In the genomic region with DNA sequence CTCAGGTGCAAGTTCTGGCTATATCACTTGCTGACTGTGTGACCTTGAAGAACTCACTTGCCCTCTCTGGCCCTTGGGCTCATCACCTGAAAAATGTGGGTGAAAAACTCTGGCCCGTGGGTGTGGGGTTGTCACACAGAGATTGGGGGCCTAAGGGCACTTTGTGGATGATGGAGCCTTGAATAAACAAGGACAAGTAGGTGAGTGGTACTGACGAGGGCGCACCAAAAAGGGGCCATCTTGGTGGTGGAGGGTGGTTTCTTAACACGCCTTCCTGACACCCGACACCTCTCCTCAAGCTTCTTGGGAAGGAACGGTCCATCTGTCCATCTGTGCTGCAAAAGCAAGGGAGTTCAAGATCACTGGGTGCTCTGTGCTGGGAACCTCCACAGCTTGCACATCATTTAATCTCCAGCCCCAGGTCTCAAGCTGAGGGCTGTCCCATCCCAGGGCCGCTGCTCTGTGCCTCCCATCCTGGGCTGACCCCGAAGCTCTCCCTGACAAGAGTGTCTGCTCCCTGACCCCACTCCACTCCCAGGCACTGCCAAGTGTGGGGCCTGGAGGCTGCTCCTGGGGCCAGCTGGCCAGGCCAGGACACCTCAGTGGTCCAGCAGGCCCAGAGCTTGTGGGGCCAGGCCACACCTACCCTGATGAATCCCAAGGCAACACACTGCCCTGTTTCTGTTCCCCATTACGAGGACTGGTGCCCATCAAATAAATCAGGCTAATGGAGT, we compare ENCODE assay signal across 21 cellular contexts.
A peak's percentile ranks its signal among the peaks of the same experiment; 100 is the strongest.
DNase-seq lines count a peak whose midpoint lies in the region; ATAC-seq and TF ChIP-seq lines count a peak whose summit lies in the region.
"Had no signal": no experiment of that assay in that cellular context is flagged by ENCODE, and none has a peak within 500 bp of the region (broad histone marks: within the 10 kb centered on the region; RNA-seq: fewer than 3 reads in every experiment).

No MANE protein-coding gene starts in this region.

- H3K23ac ChIP-seq in H9 (ENCODE audit: insufficient read length, low read depth, low read length), result no peak overlapping the region

- H3K9ac ChIP-seq in H9 (ENCODE audit: extremely low read depth, insufficient read length, low read length), result no peak overlapping the region

- no peak overlapping the region; the same call in 1 of the 2 replicates for H3K14ac ChIP-seq in H9 (ENCODE audit: insufficient read depth, low read length)

- H4K91ac ChIP-seq in H9 (ENCODE audit: insufficient read length, low read depth, low read length), result no peak overlapping the region

- H3K27ac Mint-ChIP-seq in chondrocyte (ENCODE audit: unreplicated experiment) (no peak overlapping the region), H9 (peak overlapping the region in 1 of 3 experiments; percentile 65; a peak in 1 of 7 replicates)
- H3K27ac Mint-ChIP-seq: activated T-helper 17 cell treated with anti-CD3 and anti-CD28 coated beads, Interleukin-2, amount 50 U/mL, for 72 hours; CD4-positive, CD25-positive, alpha-beta regulatory T cell; T-helper 17 cell had no signal

- no peak overlapping the region for H2BK20ac ChIP-seq in H9 (ENCODE audit: low read depth, low read length, poor library complexity, severe bottlenecking)

- no peaks in the 10 kb centered on the region for H3K36me3 ChIP-seq in testis (ENCODE audit: low read depth, missing control alignments)
- H3K36me3 ChIP-seq: thyroid gland had no signal

- H3K56ac ChIP-seq in H9 (ENCODE audit: insufficient read length, low read depth, low read length), result no peak overlapping the region

- H3K36me3 Mint-ChIP-seq in chondrocyte (ENCODE audit: low read depth), result no peaks in the 10 kb centered on the region
- H3K36me3 Mint-ChIP-seq in H9 (ENCODE audit: insufficient read depth in 1 of 3, low read depth in 3 of 3), result no peaks in the 10 kb centered on the region
- H3K36me3 Mint-ChIP-seq: CD4-positive, CD25-positive, alpha-beta regulatory T cell had no signal

- no peak overlapping the region for H2BK5ac ChIP-seq in H9 (ENCODE audit: insufficient read length, low read length)

- no peak overlapping the region for H3K4me3 ChIP-seq in testis
- H3K4me3 ChIP-seq: thyroid gland had no signal

- TF ChIP-seq CTCF in chondrocyte (IDR thresholded peaks at IDR 0.05) (no peak), testis (IDR thresholded peaks at IDR 0.05) (no peak), H9 (conservative IDR thresholded peaks at IDR 0.05) (no peak)

- no peaks in the 10 kb centered on the region for H3K79me2 ChIP-seq in H9 (ENCODE audit: insufficient read depth, low read length)

- no peaks in the 10 kb centered on the region for H4K20me1 ChIP-seq in H9 (ENCODE audit: control insufficient read depth, insufficient read depth, insufficient read length)

- no peak for ATAC-seq in HG03442 (IDR thresholded peaks at IDR 0.05; ENCODE audit: unreplicated experiment)
- ATAC-seq: activated T-helper 17 cell treated with anti-CD3 and anti-CD28 coated beads, Interleukin-2, amount 50 U/mL, for 72 hours; T-helper 17 cell had no signal

- no peaks in the 10 kb centered on the region for H3K27me3 Mint-ChIP-seq in chondrocyte (ENCODE audit: low read depth)
- H3K27me3 Mint-ChIP-seq in H9 (ENCODE audit: low read depth), result peaks cover 5% of the 10 kb centered on the region

- H3T11ph ChIP-seq in H9 (ENCODE audit: low read length), result no peak overlapping the region

- H4K5ac ChIP-seq in H9 (ENCODE audit: insufficient read length, low read depth, low read length), result no peak overlapping the region

- intact Hi-C loops in posterior vena cava (cut with DNase I) (no loop called here), testis (cut with DNase I; ENCODE audit: low total_unique reads) (no loop called here)

- H3K4ac ChIP-seq in H9 (ENCODE audit: low read depth, low read length), result no peak overlapping the region

- H3K27ac ChIP-seq in testis (no peak overlapping the region), H9 (ENCODE audit: insufficient read length, low read depth, low read length) (no peak overlapping the region)
- H3K27ac ChIP-seq: epithelial cell of prostate, thyroid gland had no signal

- 87 to 88% methylated on average over 9 of the region's 9 CpGs for WGBS in testis, 2 donors
- WGBS in H9 (ENCODE audit: extremely low coverage, insufficient read length, low lambda C conversion rate), result no CpG with 5 or more reads among the region's 9 CpGs

- no peak overlapping the region for H4K8ac ChIP-seq in H9 (replicated peaks; ENCODE audit: insufficient read length, low read depth, low read length)

- H3K79me1 ChIP-seq in H9 (ENCODE audit: insufficient read depth, low read depth, low read length, poor library complexity, severe bottlenecking), result no peaks in the 10 kb centered on the region

- H2BK12ac ChIP-seq in H9 (ENCODE audit: insufficient read length, low read depth, low read length), result no peak overlapping the region

- no peak overlapping the region for H3K18ac ChIP-seq in H9 (ENCODE audit: insufficient read length, low read depth, low read length)

- no peaks in the 10 kb centered on the region for H3K4me1 ChIP-seq in testis
- H3K4me1 ChIP-seq in H9 (ENCODE audit: insufficient read depth, low read length), result 0 out of 2 replicates have a peak, but pooled peaks cover 3% of the 10 kb centered on the region
- H3K4me1 ChIP-seq: thyroid gland had no signal

- no peak overlapping the region for H3K4me2 ChIP-seq in H9 (ENCODE audit: insufficient read depth, insufficient read length, low read length)

- no peaks in the 10 kb centered on the region for H3K27me3 ChIP-seq in testis
- no peaks in the 10 kb centered on the region for H3K27me3 ChIP-seq in H9 (ENCODE audit: insufficient read depth, low read length)
- H3K27me3 ChIP-seq: thyroid gland had no signal

- no peak overlapping the region for H2BK15ac ChIP-seq in H9 (ENCODE audit: low read depth, low read length)

- peaks cover 41% of the 10 kb centered on the region for H3K4me1 Mint-ChIP-seq in chondrocyte (ENCODE audit: low read depth)
- peaks cover 8 to 13% of the 10 kb centered on the region in 2 experiments; a peak in 3 of 4 replicates for H3K4me1 Mint-ChIP-seq in H9
- H3K4me1 Mint-ChIP-seq: activated T-helper 17 cell treated with anti-CD3 and anti-CD28 coated beads, Interleukin-2, amount 50 U/mL, for 72 hours; CD4-positive, CD25-positive, alpha-beta regulatory T cell had no signal

- H2BK120ac ChIP-seq in H9 (ENCODE audit: low read depth, low read length, poor library complexity, severe bottlenecking), result no peak overlapping the region

- TF ChIP-seq POLR2A in testis (IDR thresholded peaks at IDR 0.05), result no peak

- no peaks in the 10 kb centered on the region for H3K23me2 ChIP-seq in H9 (ENCODE audit: insufficient read length, low read depth, low read length, poor library complexity, severe bottlenecking)

- DNase-seq in DMS 273 treated with DMSO at 0.1 percent for 48 hours (lab: John Stamatoyannopoulos, UW) (peak; percentile 76), NCI-H2171 (lab: John Stamatoyannopoulos, UW) (peak; percentile 12), chondrocyte (ENCODE audit: low spot score) (peak; percentile 71), posterior vena cava (ENCODE audit: low spot score) (peak; percentile 59), testis (no peak), H9 (no peak)
- DNase-seq: activated CD4-positive, alpha-beta T cell treated with anti-CD3 and anti-CD28 coated beads, Interleukin-2, amount 50 U/mL, for 1 hour; CD4-positive, CD25-positive, alpha-beta regulatory T cell; cerebellar nuclear complex; DMS153; mammary epithelial cell; NCI-H1105; NCI-H2029 treated with DMSO at 0.1 percent for 48 hours; NCI-H510A; stimulated activated CD4-positive, alpha-beta T cell treated with anti-CD3 and anti-CD28 coated beads, Interleukin-4, amount 100 ng/mL, for 24 hours; stimulated activated naive CD4-positive, alpha-beta T cell; T-helper 17 cell; thyroid gland had no signal

- no peaks in the 10 kb centered on the region for H3K9me3 ChIP-seq in testis
- no peaks in the 10 kb centered on the region for H3K9me3 ChIP-seq in H9 (ENCODE audit: control insufficient read depth, low read depth, low read length)
- H3K9me3 ChIP-seq: thyroid gland had no signal

- H3K4me3 Mint-ChIP-seq in chondrocyte (ENCODE audit: unreplicated experiment) (no peak overlapping the region), H9 (no peak overlapping the region)
- H3K4me3 Mint-ChIP-seq: activated T-helper 17 cell treated with anti-CD3 and anti-CD28 coated beads, Interleukin-2, amount 50 U/mL, for 72 hours; CD4-positive, CD25-positive, alpha-beta regulatory T cell; T-helper 17 cell had no signal

- no peak overlapping the region for H2AK5ac ChIP-seq in H9 (ENCODE audit: insufficient read length, low read length)

- H3K9me3 Mint-ChIP-seq in chondrocyte (ENCODE audit: low read depth) (no peaks in the 10 kb centered on the region), H9 (no peaks in the 10 kb centered on the region)
- H3K9me3 Mint-ChIP-seq: activated T-helper 17 cell treated with anti-CD3 and anti-CD28 coated beads, Interleukin-2, amount 50 U/mL, for 72 hours had no signal

- no peak overlapping the region for H2AFZ ChIP-seq in H9 (ENCODE audit: low read length)

Comparison
In these comparisons a context has a peak if more than half of its experiments do, and no peak if none do; other contexts are left out.
1. DNase-seq: peak in DMS 273 treated with DMSO at 0.1 percent for 48 hours (single experiment), NCI-H2171 (single experiment), chondrocyte (single experiment) and posterior vena cava (single experiment); none in testis (single experiment) and H9 (single experiment).